Comparison of ENCODE assay signal across 20 cellular contexts in genomic region chr3:164741869-164742268, GRCh38.
"Had no signal": no experiment of that assay in that cellular context is flagged by ENCODE, and none has a peak within 500 bp of the region (broad histone marks: within the 10 kb centered on the region; RNA-seq: fewer than 3 reads in every experiment).

No MANE protein-coding gene starts in this region.

- H3K9me3 ChIP-seq: gastrocnemius medialis, left lung, lower lobe of right lung had no signal

- H3K36me3 ChIP-seq: esophagus squamous epithelium, gastrocnemius medialis, heart right ventricle, left lung, lower lobe of right lung had no signal

- H3K27ac ChIP-seq: coronary artery, dorsolateral prefrontal cortex, esophagus squamous epithelium, gastrocnemius medialis, heart right ventricle, left lung, lower lobe of right lung had no signal

- H3K4me1 ChIP-seq: esophagus squamous epithelium, gastrocnemius medialis, heart right ventricle, left lung, lower lobe of right lung had no signal

- H3K4me3 ChIP-seq: coronary artery, dorsolateral prefrontal cortex, esophagus squamous epithelium, gastrocnemius medialis, heart right ventricle, left lung, lower lobe of right lung had no signal

- H3K27me3 ChIP-seq: dorsolateral prefrontal cortex, esophagus squamous epithelium, gastrocnemius medialis, heart right ventricle, left lung had no signal

- DNase-seq: dermis blood vessel endothelial cell; dorsolateral prefrontal cortex; effector CD4-positive, alpha-beta T cell; effector memory CD4-positive, alpha-beta T cell; esophagus squamous epithelium; foreskin fibroblast; foreskin melanocyte; gastrocnemius medialis; glutamatergic neuron; head of caudate nucleus; heart right ventricle; hippocampal formation; left cardiac atrium; left ventricle myocardium superior; lower lobe of right lung; midbrain; naive B cell; naive thymus-derived CD8-positive, alpha-beta T cell had no signal

- ATAC-seq: gastrocnemius medialis; heart right ventricle; left cardiac atrium; left lung; left ventricle myocardium superior; lower lobe of right lung; naive thymus-derived CD8-positive, alpha-beta T cell had no signal

- H3K27ac Mint-ChIP-seq: naive B cell; naive thymus-derived CD8-positive, alpha-beta T cell had no signal

- H3K27me3 Mint-ChIP-seq: naive B cell; naive thymus-derived CD8-positive, alpha-beta T cell had no signal

- H3K36me3 Mint-ChIP-seq: naive B cell had no signal

- H3K4me1 Mint-ChIP-seq: naive B cell; naive thymus-derived CD8-positive, alpha-beta T cell had no signal

- H3K4me3 Mint-ChIP-seq: naive B cell; naive thymus-derived CD8-positive, alpha-beta T cell had no signal
